9 cellular contexts compared by ENCODE assay signal in the genomic region with DNA sequence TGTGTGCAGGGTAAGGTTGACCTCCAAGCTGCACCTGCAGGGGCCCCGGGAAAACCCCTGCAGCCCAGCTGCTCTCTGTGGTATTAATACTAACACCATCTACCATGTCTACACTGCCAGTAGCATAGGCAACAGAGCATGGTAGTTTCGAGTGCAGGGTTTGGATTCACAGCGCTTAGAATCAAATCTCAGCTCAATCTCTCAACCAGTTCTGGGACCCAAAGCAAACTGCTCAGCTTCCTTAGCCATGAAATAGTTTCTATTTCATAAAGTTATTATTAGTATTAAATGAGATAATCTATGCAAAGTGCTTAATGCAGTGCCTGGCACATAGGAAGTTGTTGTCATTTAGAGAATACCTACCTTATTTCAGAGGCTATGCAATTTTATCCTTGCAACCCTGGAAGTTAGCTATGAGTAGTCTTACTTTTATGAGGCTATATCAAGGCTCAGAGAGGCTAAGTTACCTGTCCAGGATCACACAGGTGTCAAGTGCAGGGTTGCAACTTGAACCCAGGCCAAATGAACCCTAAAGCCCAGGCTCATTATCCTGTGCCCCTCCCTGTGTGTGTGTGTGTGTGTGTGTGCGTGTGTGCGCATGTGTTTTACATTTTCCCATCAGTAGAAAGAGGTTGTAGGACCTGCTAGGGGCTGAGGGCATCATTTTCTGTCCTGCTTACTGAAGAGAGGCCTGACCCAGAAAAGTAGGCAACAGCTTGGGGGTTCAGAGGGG. TPM values are rescaled to one million over a fixed set of nuclear protein-coding genes. Genes with fewer than 3 reads are reported as not detected.
DNase-seq lines count a peak whose midpoint lies in the region; ATAC-seq and TF ChIP-seq lines count a peak whose summit lies in the region.
"Had no signal": no experiment of that assay in that cellular context is flagged by ENCODE, and none has a peak within 500 bp of the region (broad histone marks: within the 10 kb centered on the region; RNA-seq: fewer than 3 reads in every experiment).

No MANE protein-coding gene starts in this region.

- TF ChIP-seq CTCF in sigmoid colon (IDR thresholded peaks at IDR 0.05) (no peak), thyroid gland (IDR thresholded peaks at IDR 0.05) (no peak)

- ATAC-seq in GM18909 (IDR thresholded peaks at IDR 0.05; ENCODE audit: poor library complexity, unreplicated experiment), result peak; percentile 85
- ATAC-seq in GM21786 (IDR thresholded peaks at IDR 0.05; ENCODE audit: unreplicated experiment), result peak; percentile 90
- ATAC-seq in HG03460 (IDR thresholded peaks at IDR 0.05; ENCODE audit: unreplicated experiment), result peak; percentile 90

- H3K36me3 ChIP-seq in sigmoid colon (no peaks in the 10 kb centered on the region), thyroid gland (no peaks in the 10 kb centered on the region)
- H3K36me3 ChIP-seq: gastroesophageal sphincter had no signal

- H3K9me3 ChIP-seq in sigmoid colon, result no peaks in the 10 kb centered on the region
- no peaks in the 10 kb centered on the region for H3K9me3 ChIP-seq in thyroid gland
- H3K9me3 ChIP-seq: gastroesophageal sphincter had no signal

- H3K4me1 ChIP-seq in sigmoid colon (no peaks in the 10 kb centered on the region), thyroid gland (peaks cover 0 to 21% of the 10 kb centered on the region in 2 donors)

- TF ChIP-seq POLR2A in sigmoid colon (IDR thresholded peaks at IDR 0.05), result no peak
- TF ChIP-seq POLR2A in thyroid gland (IDR thresholded peaks at IDR 0.05), result no peak

- DNase-seq in sigmoid colon, result peak; percentile 25
- DNase-seq in SIG-M5 (lab: John Stamatoyannopoulos, UW), result no peak
- no peak for DNase-seq in thyroid gland
- DNase-seq in GF-D8 (lab: John Stamatoyannopoulos, UW), result no peak
- DNase-seq: NCI-H1694 had no signal

- intact Hi-C loops in sigmoid colon (cut with DNase I), result no loop called here
- intact Hi-C loops in thyroid gland (cut with DNase I), result no loop called here

- no peak for TF ChIP-seq EP300 in sigmoid colon (IDR thresholded peaks at IDR 0.05)

- H3K27me3 ChIP-seq in sigmoid colon (no peaks in the 10 kb centered on the region), thyroid gland (no peaks in the 10 kb centered on the region)
- H3K27me3 ChIP-seq: gastroesophageal sphincter had no signal

- H3K4me3 ChIP-seq in sigmoid colon (no peak overlapping the region), thyroid gland (replicated peaks in 1 of 3) (no peak overlapping the region)
- H3K4me3 ChIP-seq: gastroesophageal sphincter had no signal

- H3K27ac ChIP-seq in sigmoid colon (peak overlapping the region in 1 of 4 donors; percentile 50), thyroid gland (no peak overlapping the region)

- WGBS in sigmoid colon, 2 donors, result 74 to 77% methylated on average over 5 of the region's 5 CpGs
- WGBS in thyroid gland, 2 donors, result 72 to 82% methylated on average over 5 of the region's 5 CpGs

RNA-seq across cellular contexts. Expression of a gene that starts 27.6 kb away (rescaled TPM):
- total RNA-seq in sigmoid colon, result 10 to 100 TPM; 28.8 to 43.9 (median 34.1) TPM
- 10 to 100 TPM; 72.1 to 93.2 (median 90.2) TPM for polyA plus RNA-seq in sigmoid colon
- total RNA-seq in thyroid gland, result 10 to 100 TPM; 26.3 to 61.1 (median 45.1) TPM

RNA-seq across cellular contexts. Expression of a gene that starts 54.8 kb away (rescaled TPM):
- total RNA-seq in sigmoid colon, result 10 to 100 TPM; 20.9 to 60.9 (median 28.5) TPM
- polyA plus RNA-seq in sigmoid colon, result 100 to 1,000 TPM in 1 of 3 donors, 10 to 100 TPM in 2; 11.1 to 111 (median 34.8) TPM
- total RNA-seq in thyroid gland, result 1,000 to 10,000 TPM in 1 of 4 donors, 100 to 1,000 TPM in 3; 510 to 1,437 (median 630) TPM

Comparison
In these comparisons a context has a peak if more than half of its experiments do, and no peak if none do; other contexts are left out.
1. RNA of a gene that starts 54.8 kb away (total RNA-seq): 510 to 1,437 TPM in thyroid gland; 20.9 to 60.9 TPM in sigmoid colon; every median in the first group is over 4 times any median in the second.
2. Peak in every context shown above with its lines, with median percentiles within 50 percentile points of each other: ATAC-seq.